In the genomic region with DNA sequence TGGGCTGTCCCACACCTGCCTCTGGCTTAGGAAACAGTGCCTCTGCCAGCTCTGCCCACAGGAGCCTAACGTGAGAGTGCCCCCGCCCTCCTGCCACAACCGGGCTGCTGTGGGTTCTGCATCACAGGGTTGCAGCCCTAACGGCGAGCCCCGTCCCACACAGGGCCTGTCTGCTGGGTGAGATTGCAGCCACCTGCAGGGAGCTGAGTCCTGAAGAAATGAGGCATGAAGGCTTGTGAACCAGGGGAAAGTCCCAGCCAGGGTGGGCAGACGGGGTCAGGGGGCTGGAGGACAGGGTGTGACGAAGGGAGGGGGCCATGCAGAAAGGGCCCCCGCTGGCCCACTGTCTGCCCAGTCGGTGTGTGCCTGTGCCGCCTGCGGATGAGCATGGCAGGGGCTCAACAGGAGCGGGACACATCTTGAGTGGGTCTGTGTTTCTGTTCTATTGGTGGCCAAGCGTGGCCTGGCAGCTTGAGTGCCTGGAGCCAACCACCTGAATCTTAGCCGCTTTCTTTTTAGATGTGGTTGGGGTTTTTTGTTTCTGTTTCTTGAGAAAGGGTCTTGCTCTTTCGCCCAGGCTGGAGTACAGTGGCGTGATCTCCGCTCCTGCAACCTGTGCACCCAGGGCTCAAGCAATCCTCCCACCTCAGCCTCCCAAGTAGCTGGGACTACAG, we compare ENCODE assay signal across 31 cellular contexts. TPM values are rescaled to one million over a fixed set of nuclear protein-coding genes. Genes with fewer than 3 reads are reported as not detected.
DNase-seq lines count a peak whose midpoint lies in the region; ATAC-seq and TF ChIP-seq lines count a peak whose summit lies in the region.
"Had no signal": no experiment of that assay in that cellular context is flagged by ENCODE, and none has a peak within 500 bp of the region (broad histone marks: within the 10 kb centered on the region; RNA-seq: fewer than 3 reads in every experiment).

No MANE protein-coding gene starts in this region.

- no peaks in the 10 kb centered on the region for H3K9me3 ChIP-seq in Panc1 (ENCODE audit: control insufficient read depth, insufficient read depth, low read depth, low read length)
- H3K9me3 ChIP-seq: esophagus squamous epithelium, gastrocnemius medialis, left lung, thoracic aorta, uterus had no signal

- H3K4me3 ChIP-seq in GM06990 (replicated peaks; ENCODE audit: low read depth, low read length), result no peak overlapping the region; the same call in 1 of the 2 replicates
- no peak overlapping the region for H3K4me3 ChIP-seq in Panc1 (ENCODE audit: low read depth in 2 of 2, low read length in 2 of 2)
- H3K4me3 ChIP-seq: coronary artery, esophagus squamous epithelium, gastrocnemius medialis, left lung, smooth muscle cell, thoracic aorta, uterus had no signal

- H3K27me3 Mint-ChIP-seq in naive B cell, result peaks cover 21 to 76% (median 53%) of the 10 kb centered on the region in 3 donors
- H3K27me3 Mint-ChIP-seq: activated CD4-positive, alpha-beta T cell treated with anti-CD3 and anti-CD28 coated beads, Interleukin-2, amount 10 ng/mL, durations not matched to agents 7 days and 5 days had no signal

- no peaks in the 10 kb centered on the region for H3K4me1 ChIP-seq in Panc1 (ENCODE audit: control insufficient read depth, insufficient read depth, low read length)
- H3K4me1 ChIP-seq: esophagus squamous epithelium, gastrocnemius medialis, left lung, uterus had no signal

- H3K4me1 Mint-ChIP-seq in naive B cell, result peaks cover 24 to 51% (median 29%) of the 10 kb centered on the region in 3 donors
- H3K4me1 Mint-ChIP-seq: activated CD4-positive, alpha-beta T cell treated with anti-CD3 and anti-CD28 coated beads, Interleukin-2, amount 10 ng/mL, durations not matched to agents 7 days and 5 days; endodermal cell; mesothelial cell of epicardium had no signal

- no peaks in the 10 kb centered on the region; the same call in 1 of the 2 replicates for H3K36me3 ChIP-seq in GM06990 (ENCODE audit: control insufficient read depth, insufficient read depth, low read length)
- peaks cover 8% of the 10 kb centered on the region; the same call in 1 of the 2 replicates for H3K36me3 ChIP-seq in Panc1 (ENCODE audit: control insufficient read depth, insufficient read depth, low read length)
- H3K36me3 ChIP-seq: uterus had no signal

- no peak overlapping the region for H3K27ac ChIP-seq in Panc1 (ENCODE audit: low read length)
- H3K27ac ChIP-seq: C4-2B, coronary artery, esophagus squamous epithelium, gastrocnemius medialis, KMS-11, left lung, uterus had no signal

- DNase-seq in GM06990 (ENCODE audit: extremely low read depth, insufficient read length), result peak; percentile 86
- DNase-seq in GM20000 (ENCODE audit: low spot score), result peak; percentile 45
- DNase-seq in Panc1 (ENCODE audit: low read depth, low spot score), result no peak
- peak; percentile 35 for DNase-seq in naive B cell
- no peak for DNase-seq in HT-29 (ENCODE audit: low spot score)
- no peak for DNase-seq in NCI-H146 treated with DMSO at 0.1 percent for 48 hours (lab: John Stamatoyannopoulos, UW; ENCODE audit: unreplicated experiment)
- DNase-seq in stimulated activated CD8-positive, alpha-beta memory T cell treated with anti-CD3 and anti-CD28 coated beads, Interleukin-4, amount 100 ng/mL, for 48 hours, result no peak
- DNase-seq: activated CD4-positive, alpha-beta T cell treated with anti-CD3 and anti-CD28 coated beads, Interleukin-2, amount 10 ng/mL, durations not matched to agents 7 days and 5 days; activated naive CD4-positive, alpha-beta T cell treated with anti-CD3 and anti-CD28 coated beads for 36 hours; amygdala; EL; endodermal cell; esophagus squamous epithelium; gastrocnemius medialis; HCEC 1CT; natural killer cell; NCI-H146; NCI-H526; retina; stimulated activated CD4-positive, alpha-beta T cell treated with anti-CD3 and anti-CD28 coated beads, Interleukin-2, amount 100 ng/mL, for 24 hours; stimulated activated naive CD4-positive, alpha-beta T cell; uterus had no signal

- H3K27me3 ChIP-seq in GM06990 (replicated peaks; ENCODE audit: control insufficient read depth, insufficient read depth, low read length), result no peaks in the 10 kb centered on the region
- no peaks in the 10 kb centered on the region for H3K27me3 ChIP-seq in Panc1 (ENCODE audit: control insufficient read depth, insufficient read depth, low read length)
- H3K27me3 ChIP-seq: esophagus squamous epithelium, gastrocnemius medialis, uterus had no signal

- POLR2A ChIA-PET in Panc1 (lab: Charles Lee), result no interaction called here

- peak overlapping the region; percentile 27 to 88 (median 72) for H3K4me3 Mint-ChIP-seq in naive B cell
- H3K4me3 Mint-ChIP-seq: activated CD4-positive, alpha-beta T cell treated with anti-CD3 and anti-CD28 coated beads, Interleukin-2, amount 10 ng/mL, durations not matched to agents 7 days and 5 days; activated naive CD4-positive, alpha-beta T cell treated with anti-CD3 and anti-CD28 coated beads for 36 hours; endodermal cell; mesothelial cell of epicardium; natural killer cell; T-helper 1 cell treated with Interleukin-12 subunit alpha and Interleukin-12 subunit beta and Interleukin-4 antibody, amounts not matched to agents 30 μg/mL and 1 μg/mL, for 36 hours had no signal

- peaks cover 3 to 13% (median 4%) of the 10 kb centered on the region in 7 donors for H3K9me3 Mint-ChIP-seq in naive B cell
- H3K9me3 Mint-ChIP-seq: activated CD4-positive, alpha-beta T cell treated with anti-CD3 and anti-CD28 coated beads, Interleukin-2, amount 10 ng/mL, durations not matched to agents 7 days and 5 days; activated naive CD4-positive, alpha-beta T cell treated with anti-CD3 and anti-CD28 coated beads for 36 hours; endodermal cell; mesothelial cell of epicardium; natural killer cell; T-helper 1 cell treated with Interleukin-12 subunit alpha and Interleukin-12 subunit beta and Interleukin-4 antibody, amounts not matched to agents 30 μg/mL and 1 μg/mL, for 36 hours had no signal

- no peak for TF ChIP-seq CTCF in GM06990 (IDR thresholded peaks at IDR 0.05; ENCODE audit: insufficient read depth, low read length, poor library complexity, severe bottlenecking)
- no peak for TF ChIP-seq CTCF in GM20000 (IDR thresholded peaks at IDR 0.05; ENCODE audit: extremely low read depth, missing control alignments)
- no peak for TF ChIP-seq CTCF in Panc1 (IDR thresholded peaks at IDR 0.05)

- CTCF ChIA-PET in Panc1 (lab: Charles Lee), result no interaction called here

- peaks cover 0 to 11% of the 10 kb centered on the region in 2 donors for H3K36me3 Mint-ChIP-seq in naive B cell
- H3K36me3 Mint-ChIP-seq: natural killer cell had no signal

- in situ Hi-C loops in Panc1 (cut with HindIII; ENCODE audit: low pct_unique_long_range_greater_than_20kb, low sequenced_read_pairs), result no loop called here

- BruUV-seq in Panc1 (replicated peaks; lab: Mats Ljungman, UMichigan), result no TSS peak

- intact Hi-C loops in Panc1 (cut with micrococcal nuclease; ENCODE audit: unreplicated experiment), result no loop called here

- ATAC-seq in Panc1 (0 out of 2 replicates have a peak, but pooled peaks have one; percentile 18), naive B cell (ENCODE audit: low read depth in 2 of 2) (peak; percentile 88 to 90), GM19467 (IDR thresholded peaks at IDR 0.05; ENCODE audit: unreplicated experiment) (no peak)
- ATAC-seq: gastrocnemius medialis, left lung, natural killer cell had no signal

- H3K27ac Mint-ChIP-seq in naive B cell, result peak overlapping the region in 5 of 6 donors; percentile 20 to 85 (median 76)
- H3K27ac Mint-ChIP-seq: activated CD4-positive, alpha-beta T cell treated with anti-CD3 and anti-CD28 coated beads, Interleukin-2, amount 10 ng/mL, durations not matched to agents 7 days and 5 days; activated naive CD4-positive, alpha-beta T cell treated with anti-CD3 and anti-CD28 coated beads for 36 hours; mesothelial cell of epicardium; natural killer cell; T-helper 1 cell treated with Interleukin-12 subunit alpha and Interleukin-12 subunit beta and Interleukin-4 antibody, amounts not matched to agents 30 μg/mL and 1 μg/mL, for 36 hours had no signal

RNA-seq across cellular contexts. Expression of a gene that starts 38.9 kb away (rescaled TPM):
- 503 TPM for total RNA-seq in Panc1 (2021; ENCODE audit: unreplicated experiment)
- 500 TPM for polyA plus RNA-seq in Panc1 (2012; ENCODE audit: insufficient read length)
- 1 to 10 TPM in 2 of 6 donors, under 1 TPM in 2, not detected in 2; 0.13 to 1.1 (median 0.81) TPM for polyA plus RNA-seq in naive B cell (ENCODE audit: low read depth in 6 of 6)
- total RNA-seq in HT-29 (2014; rRNA removed; shearing (Covaris generic)), result 329 and 389 TPM in 2 replicates

Comparison
In these comparisons a context has a peak if more than half of its experiments do, and no peak if none do; other contexts are left out.
1. DNase-seq: peak in GM06990 (single experiment), GM20000 (single experiment) and naive B cell (single experiment); none in Panc1 (single experiment), HT-29 (single experiment), NCI-H146 treated with DMSO at 0.1 percent for 48 hours (single experiment) and stimulated activated CD8-positive, alpha-beta memory T cell treated with anti-CD3 and anti-CD28 coated beads, Interleukin-4, amount 100 ng/mL, for 48 hours (single experiment).